ENCODE assay signal across 11 cellular contexts in the genomic region with DNA sequence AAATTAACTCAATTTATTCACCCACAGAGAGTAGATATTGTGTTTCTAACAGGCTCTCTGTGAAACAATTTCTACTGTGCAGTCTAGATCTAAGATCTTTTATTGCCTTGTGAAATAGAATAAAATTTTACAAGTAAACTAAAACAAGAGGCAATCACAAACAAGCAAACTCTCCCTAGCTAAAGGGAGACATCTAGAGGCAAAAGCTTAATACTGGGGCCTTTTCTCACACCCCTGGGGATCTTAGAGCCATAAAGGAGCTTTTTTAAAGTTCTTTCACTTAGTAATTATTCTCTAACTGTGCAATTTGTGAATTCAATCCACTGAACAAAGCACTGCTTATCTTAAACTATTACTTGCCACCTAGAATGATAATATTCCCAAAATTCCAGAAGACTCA. TPM values are rescaled to one million over a fixed set of nuclear protein-coding genes. Genes with fewer than 3 reads are reported as not detected.
DNase-seq lines count a peak whose midpoint lies in the region; ATAC-seq and TF ChIP-seq lines count a peak whose summit lies in the region.
"Had no signal": no experiment of that assay in that cellular context is flagged by ENCODE, and none has a peak within 500 bp of the region (broad histone marks: within the 10 kb centered on the region; RNA-seq: fewer than 3 reads in every experiment).

No MANE protein-coding gene starts in this region.

- H3K27ac Mint-ChIP-seq in activated naive CD4-positive, alpha-beta T cell treated with anti-CD3 and anti-CD28 coated beads for 36 hours: no peak overlapping the region

- no peaks in the 10 kb centered on the region for H3K27me3 Mint-ChIP-seq in activated naive CD4-positive, alpha-beta T cell treated with anti-CD3 and anti-CD28 coated beads for 36 hours (ENCODE audit: low read depth)

- H3K27ac ChIP-seq in AG04450 (ENCODE audit: low read depth, low read length): no peak overlapping the region
- peak overlapping the region; percentile 48 for H3K27ac ChIP-seq in SK-N-MC
- H3K27ac ChIP-seq: adrenal gland had no signal

- no peak overlapping the region for H3K4me3 Mint-ChIP-seq in activated naive CD4-positive, alpha-beta T cell treated with anti-CD3 and anti-CD28 coated beads for 36 hours

- CTCF ChIA-PET in AG04450 (lab: Charles Lee): interaction anchor here (0.5 to 3.4 kb wide), 29 partner anchors 9 to 406 kb away, joined by 3 to 16 read pairs (median 4); no protein-coding TSS in a partner anchor
- CTCF ChIA-PET in activated naive CD4-positive, alpha-beta T cell treated with anti-CD3 and anti-CD28 coated beads for 36 hours (lab: Charles Lee): no interaction called here

- H3K4me3 ChIP-seq in AG04450 (ENCODE audit: low read depth, low read length) (no peak overlapping the region), SK-N-MC (no peak overlapping the region), fibroblast of pulmonary artery (replicated peaks; ENCODE audit: low read depth, low read length) (no peak overlapping the region)
- H3K4me3 ChIP-seq: adrenal gland had no signal

- peak overlapping the region; percentile 41 for H3K9ac ChIP-seq in SK-N-MC (ENCODE audit: insufficient read length)

- DNase-seq in AG04450 (ENCODE audit: low read depth, low spot score) (no peak), GM20000 (ENCODE audit: low spot score) (no peak), SK-N-MC (ENCODE audit: low read depth, low spot score) (no peak), fibroblast of pulmonary artery (ENCODE audit: low read depth) (peak; percentile 53), omental fat pad (ENCODE audit: low spot score) (no peak)
- DNase-seq in activated naive CD4-positive, alpha-beta T cell treated with anti-CD3 and anti-CD28 coated beads for 36 hours: no peak
- no peak for DNase-seq in activated CD4-positive, alpha-beta T cell treated with anti-CD3 and anti-CD28 coated beads, Interleukin-2, amount 50 U/mL, for 1 hour
- DNase-seq: adrenal gland, DMS79 had no signal

- no peaks in the 10 kb centered on the region for H3K9me3 Mint-ChIP-seq in activated naive CD4-positive, alpha-beta T cell treated with anti-CD3 and anti-CD28 coated beads for 36 hours

- peak; percentile 66 for TF ChIP-seq CTCF in AG04450 (IDR thresholded peaks at IDR 0.05; ENCODE audit: low read depth, low read length)
- TF ChIP-seq CTCF in GM20000 (IDR thresholded peaks at IDR 0.05; ENCODE audit: extremely low read depth, missing control alignments): peak; percentile 32
- peak; percentile 66 for TF ChIP-seq CTCF in fibroblast of pulmonary artery (IDR thresholded peaks at IDR 0.05; ENCODE audit: low read length, missing control alignments)
- no peak for TF ChIP-seq CTCF in omental fat pad (IDR thresholded peaks at IDR 0.05)

- H3K36me3 ChIP-seq in SK-N-MC (ENCODE audit: insufficient read depth, low read length): peaks cover 24% of the 10 kb centered on the region; the same call in 1 of the 2 replicates

- ATAC-seq in HG02840 (IDR thresholded peaks at IDR 0.05; ENCODE audit: low FRiP score, unreplicated experiment): no peak
- ATAC-seq in omental fat pad (ENCODE audit: low FRiP score): no peak

- no peaks in the 10 kb centered on the region for H3K4me1 Mint-ChIP-seq in activated naive CD4-positive, alpha-beta T cell treated with anti-CD3 and anti-CD28 coated beads for 36 hours (ENCODE audit: low read depth)

- H3K36me3 Mint-ChIP-seq in activated naive CD4-positive, alpha-beta T cell treated with anti-CD3 and anti-CD28 coated beads for 36 hours (ENCODE audit: low read depth): peaks cover 25% of the 10 kb centered on the region

- H3K27me3 ChIP-seq in AG04450 (ENCODE audit: control insufficient read depth, insufficient read depth, low read length): no peaks in the 10 kb centered on the region
- H3K27me3 ChIP-seq: adrenal gland had no signal

- POLR2A ChIA-PET in AG04450 (lab: Yijun Ruan, JAX): no interaction called here

- intact Hi-C loops in activated naive CD4-positive, alpha-beta T cell treated with anti-CD3 and anti-CD28 coated beads for 36 hours (cut with micrococcal nuclease): no loop called here

- no peaks in the 10 kb centered on the region for H3K9me3 ChIP-seq in AG04450 (ENCODE audit: control insufficient read depth, insufficient read depth, low read length)
- H3K9me3 ChIP-seq in SK-N-MC (ENCODE audit: low read depth, low read length): no peaks in the 10 kb centered on the region
- H3K9me3 ChIP-seq: adrenal gland had no signal

RNA-seq across cellular contexts. Expression of a gene that starts 19.7 kb away (rescaled TPM):
- polyA plus RNA-seq in AG04450 (2011; rRNA removed): 31.7 and 40.0 TPM in 2 replicates
- polyA minus RNA-seq in AG04450 (2011; rRNA and poly(A)+ RNA removed): 37.0 and 57.9 TPM in 2 replicates
- 10 to 100 TPM; 21.3 to 21.9 TPM for total RNA-seq in activated naive CD4-positive, alpha-beta T cell treated with anti-CD3 and anti-CD28 coated beads for 36 hours
- total RNA-seq in omental fat pad: 100 to 1,000 TPM in 1 of 4 donors, 10 to 100 TPM in 3; 21.0 to 168 (median 34.7) TPM

RNA-seq across cellular contexts. Expression of a gene that starts 27.3 kb away (rescaled TPM):
- polyA plus RNA-seq in AG04450 (2011; rRNA removed): 1.7 and 2.1 TPM in 2 replicates
- polyA minus RNA-seq in AG04450 (2011; rRNA and poly(A)+ RNA removed): 1.4 and 2.0 TPM in 2 replicates
- total RNA-seq in activated naive CD4-positive, alpha-beta T cell treated with anti-CD3 and anti-CD28 coated beads for 36 hours: 1 to 10 TPM; 3.4 to 3.8 TPM
- total RNA-seq in omental fat pad: 1 to 10 TPM; 1.1 to 2.7 (median 1.6) TPM

RNA-seq across cellular contexts. Expression of a gene that starts 27.7 kb away (rescaled TPM):
- 40.3 and 45.1 TPM in 2 replicates for polyA plus RNA-seq in AG04450 (2011; rRNA removed)
- polyA minus RNA-seq in AG04450 (2011; rRNA and poly(A)+ RNA removed): 5.5 and 9.1 TPM in 2 replicates
- 10 to 100 TPM; 31.5 to 33.2 TPM for total RNA-seq in activated naive CD4-positive, alpha-beta T cell treated with anti-CD3 and anti-CD28 coated beads for 36 hours
- 10 to 100 TPM; 12.2 to 40.0 (median 20.2) TPM for total RNA-seq in omental fat pad

RNA-seq across cellular contexts. Expression of a gene that starts 59.9 kb away (rescaled TPM):
- 6.1 and 6.3 TPM in 2 replicates for polyA plus RNA-seq in AG04450 (2011; rRNA removed)
- 3.0 and 3.7 TPM in 2 replicates for polyA minus RNA-seq in AG04450 (2011; rRNA and poly(A)+ RNA removed)
- not detected for total RNA-seq in activated naive CD4-positive, alpha-beta T cell treated with anti-CD3 and anti-CD28 coated beads for 36 hours
- 1,000 to 10,000 TPM in 1 of 4 donors, 100 to 1,000 TPM in 2, 10 to 100 TPM in 1; 82.4 to 1,340 (median 304) TPM for total RNA-seq in omental fat pad
- total RNA-seq: T-helper 2 cell treated with Interferon-gamma antibody and Interleukin-4, amounts not matched to agents 100 ng/mL and 5 ng/mL, for 36 hours had no signal

Comparison
In these comparisons a context has a peak if more than half of its experiments do, and no peak if none do; other contexts are left out.
1. CTCF ChIP-seq: peak in AG04450 (single experiment), GM20000 (single experiment) and fibroblast of pulmonary artery (single experiment); none in omental fat pad (0 of 3).